In genomic region chr12:54300732-54301427, GRCh38 we compare ENCODE assay signal across 1 cellular context.
TF ChIP-seq lines count a peak whose summit lies in the region.

NFE2 (minus strand) TSS chr12:54301015; CDS start chr12:54295248, 5,767 bp downstream.

TF ChIP-seq in K562, 482 proteins besides CTCF, POLR2A, EP300 and RAD21 (continued from another document and continues in another):
- 0 out of 2 replicates have a peak, but pooled peaks have one; percentile 30 for TF ChIP-seq RREB1 (CRISPR knock-in tag; IDR thresholded peaks at IDR 0.05)
- TF ChIP-seq NRF1 (conservative IDR thresholded peaks at IDR 0.05 in 1 of 2, IDR thresholded peaks at IDR 0.05 in 1 of 2): peak; percentile 86 to 88
- 0 out of 2 replicates have a peak, but pooled peaks have one; percentile 39 for TF ChIP-seq ZNF24 (IDR thresholded peaks at IDR 0.05)
- 0 out of 2 replicates have a peak, but pooled peaks have one; percentile 3 for TF ChIP-seq TAL1 (IDR thresholded peaks at IDR 0.05)
- TF ChIP-seq CXXC5 (CRISPR knock-in tag; IDR thresholded peaks at IDR 0.05): peak; percentile 48; the same call in 1 of the 2 replicates
- peak; percentile 67; the same call in 1 of the 2 replicates for TF ChIP-seq POLR2AphosphoS5 (IDR thresholded peaks at IDR 0.05; ENCODE audit: control insufficient read depth, insufficient read depth, low read depth, low read length)
- peak; percentile 49; the same call in 1 of the 2 replicates for TF ChIP-seq GATAD2A (IDR thresholded peaks at IDR 0.05)
- TF ChIP-seq MTA3 (IDR thresholded peaks at IDR 0.05; ENCODE audit: borderline replicate concordance): peak; percentile 86
- TF ChIP-seq CBX8 (IDR thresholded peaks at IDR 0.05; ENCODE audit: borderline replicate concordance, extremely low read depth, low read depth, low read length, poor library complexity, severe bottlenecking): no peak
- no peak for TF ChIP-seq CAMTA2 (CRISPR knock-in tag; conservative IDR thresholded peaks at IDR 0.05)
- TF ChIP-seq ZBTB7A (IDR thresholded peaks at IDR 0.05; ENCODE audit: borderline replicate concordance, control insufficient read depth, low read depth, low read length): peak; percentile 71; the same call in 1 of the 2 replicates
- TF ChIP-seq EWSR1 (IDR thresholded peaks at IDR 0.05; ENCODE audit: borderline replicate concordance, low read depth, partially characterized antibody): no peak
- peak; percentile 95 for TF ChIP-seq NFRKB (IDR thresholded peaks at IDR 0.05; ENCODE audit: low read depth)
- peak; percentile 58 for TF ChIP-seq RBBP5 (IDR thresholded peaks at IDR 0.05; ENCODE audit: borderline replicate concordance, insufficient read depth, low read length, poor library complexity, severe bottlenecking)
- no peak for TF ChIP-seq ERF (CRISPR knock-in tag; IDR thresholded peaks at IDR 0.05)
- no peak for TF ChIP-seq ZNF445 (CRISPR knock-in tag; IDR thresholded peaks at IDR 0.05; ENCODE audit: low read depth)
- TF ChIP-seq NFIC (IDR thresholded peaks at IDR 0.05): peak; percentile 57
- peak; percentile 43; the same call in 1 of the 2 replicates for TF ChIP-seq NBN (IDR thresholded peaks at IDR 0.05; ENCODE audit: low read depth)
- peak; percentile 92 for TF ChIP-seq VEZF1 (CRISPR knock-in tag; IDR thresholded peaks at IDR 0.05)
- TF ChIP-seq TOE1 (IDR thresholded peaks at IDR 0.05; ENCODE audit: borderline replicate concordance): peak; percentile 66; the same call in 1 of the 2 replicates
- no peak for TF ChIP-seq TOE1 (CRISPR knock-in tag; IDR thresholded peaks at IDR 0.05; ENCODE audit: borderline replicate concordance, low read depth)
- TF ChIP-seq ZSCAN32 (CRISPR knock-in tag; IDR thresholded peaks at IDR 0.05): no peak
- TF ChIP-seq NR1H2 (CRISPR knock-in tag; IDR thresholded peaks at IDR 0.05): 0 out of 2 replicates have a peak, but pooled peaks have one; percentile 52
- 0 out of 4 replicates have a peak, but pooled peaks of 1 of the 2 experiments have one; percentile 29 for TF ChIP-seq TRIM24 (IDR thresholded peaks at IDR 0.05)
- TF ChIP-seq ZNF609 (CRISPR knock-in tag; IDR thresholded peaks at IDR 0.05; ENCODE audit: borderline replicate concordance): no peak
- TF ChIP-seq BCOR (IDR thresholded peaks at IDR 0.05): peak; percentile 74; the same call in 1 of the 2 replicates
- TF ChIP-seq SRSF7 (optimal IDR thresholded peaks at IDR 0.05; ENCODE audit: low read depth, low read length): no peak
- 0 out of 2 replicates have a peak, but pooled peaks have one; percentile 16 for TF ChIP-seq HDGF (IDR thresholded peaks at IDR 0.05)
- TF ChIP-seq ZBTB1 (CRISPR knock-in tag; IDR thresholded peaks at IDR 0.05; ENCODE audit: borderline replicate concordance, low read depth): 0 out of 2 replicates have a peak, but pooled peaks have one; percentile 4
- TF ChIP-seq PTBP1 (IDR thresholded peaks at IDR 0.05; ENCODE audit: low read depth, low read length): 0 out of 2 replicates have a peak, but pooled peaks have one; percentile 22
- TF ChIP-seq CGGBP1 (CRISPR knock-in tag; IDR thresholded peaks at IDR 0.05): no peak
- TF ChIP-seq ARNT (IDR thresholded peaks at IDR 0.05): 0 out of 4 replicates have a peak, but pooled peaks of 1 of the 2 experiments have one; percentile 32
- peak; percentile 82 for TF ChIP-seq POLR2B (IDR thresholded peaks at IDR 0.05; ENCODE audit: low read depth, partially characterized antibody)
- TF ChIP-seq ARID3A (IDR thresholded peaks at IDR 0.05; ENCODE audit: borderline replicate concordance, low read depth, low read length): no peak
- TF ChIP-seq PRDM10 (IDR thresholded peaks at IDR 0.05; ENCODE audit: partially characterized antibody): peak; percentile 9
- TF ChIP-seq TCF3 (CRISPR knock-in tag; IDR thresholded peaks at IDR 0.05): peak; percentile 59; the same call in 1 of the 2 replicates
- peak; percentile 58 for TF ChIP-seq L3MBTL2 (IDR thresholded peaks at IDR 0.05)
- peak; percentile 75 for TF ChIP-seq NR2C2 (CRISPR knock-in tag; IDR thresholded peaks at IDR 0.05)
- TF ChIP-seq NR2C2 (tag; IDR thresholded peaks at IDR 0.05): peak; percentile 82
- TF ChIP-seq HMGN3 (IDR thresholded peaks at IDR 0.05; ENCODE audit: borderline replicate concordance, extremely low read depth, insufficient read length, low read depth, low read length): peak; percentile 75
- peak; percentile 86 for TF ChIP-seq MYNN (IDR thresholded peaks at IDR 0.05)
- no peak for TF ChIP-seq MYNN (CRISPR knock-in tag; IDR thresholded peaks at IDR 0.05)
- peak; percentile 34; the same call in 1 of the 2 replicates for TF ChIP-seq ZNF583 (CRISPR knock-in tag; IDR thresholded peaks at IDR 0.05)
- TF ChIP-seq MTA2 (IDR thresholded peaks at IDR 0.05; ENCODE audit: low read depth): peak; percentile 37
- no peak for TF ChIP-seq ZNF584 (CRISPR knock-in tag; IDR thresholded peaks at IDR 0.05; ENCODE audit: low read depth)
- TF ChIP-seq TEAD4 (IDR thresholded peaks at IDR 0.05; ENCODE audit: low read length): peak; percentile 21; the same call in 1 of the 2 replicates
- TF ChIP-seq TEAD4 (CRISPR knock-in tag; IDR thresholded peaks at IDR 0.05; ENCODE audit: borderline replicate concordance): no peak
- TF ChIP-seq BRD9 (IDR thresholded peaks at IDR 0.05; ENCODE audit: low read depth, partially characterized antibody): peak; percentile 77
- no peak for TF ChIP-seq KDM4B (IDR thresholded peaks at IDR 0.05; ENCODE audit: borderline replicate concordance in 2 of 2, low read depth in 1 of 2)
